Comparison of ENCODE assay signal across 10 cellular contexts in genomic region chr12:16857456-16857923, GRCh38.
DNase-seq lines count a peak whose midpoint lies in the region; ATAC-seq and TF ChIP-seq lines count a peak whose summit lies in the region.
"Had no signal": no experiment of that assay in that cellular context is flagged by ENCODE, and none has a peak within 500 bp of the region (broad histone marks: within the 10 kb centered on the region; RNA-seq: fewer than 3 reads in every experiment).

No MANE protein-coding gene starts in this region.

- H3K27ac ChIP-seq in breast epithelium: no peak overlapping the region
- H3K27ac ChIP-seq: ascending aorta had no signal

- peaks cover under 1% of the 10 kb centered on the region for H3K9me3 Mint-ChIP-seq in activated T-helper 1 cell treated with anti-CD3 and anti-CD28 coated beads, Interleukin-12 subunit alpha, Interleukin-12 subunit beta, Interleukin-2, Interleukin-4 antibody, amounts not matched to agents 30 ng/mL and 10 ng/mL and 1 ng/mL, durations not matched to agents 14 hours and 24 hours and 36 hours

- ATAC-seq in GM19351 (IDR thresholded peaks at IDR 0.05; ENCODE audit: unreplicated experiment): peak; percentile 96
- peak; percentile 95 for ATAC-seq in HG02678 (IDR thresholded peaks at IDR 0.05; ENCODE audit: unreplicated experiment)
- peak; percentile 93 for ATAC-seq in HG03439 (IDR thresholded peaks at IDR 0.05; ENCODE audit: unreplicated experiment)
- no peak for ATAC-seq in Right ventricle myocardium inferior

- no peak overlapping the region for H3K4me3 Mint-ChIP-seq in activated T-helper 1 cell treated with anti-CD3 and anti-CD28 coated beads, Interleukin-12 subunit alpha, Interleukin-12 subunit beta, Interleukin-2, Interleukin-4 antibody, amounts not matched to agents 30 ng/mL and 10 ng/mL and 1 ng/mL, durations not matched to agents 14 hours and 24 hours and 36 hours

- no peaks in the 10 kb centered on the region for H3K27me3 Mint-ChIP-seq in activated T-helper 1 cell treated with anti-CD3 and anti-CD28 coated beads, Interleukin-12 subunit alpha, Interleukin-12 subunit beta, Interleukin-2, Interleukin-4 antibody, amounts not matched to agents 30 ng/mL and 10 ng/mL and 1 ng/mL, durations not matched to agents 14 hours and 24 hours and 36 hours (ENCODE audit: insufficient read depth)

- no peak for TF ChIP-seq CTCF in GM10266 (IDR thresholded peaks at IDR 0.05; ENCODE audit: control insufficient read depth, insufficient read depth, low read depth, missing control alignments)
- no peak for TF ChIP-seq CTCF in breast epithelium (IDR thresholded peaks at IDR 0.05)

- no peaks in the 10 kb centered on the region for H3K36me3 ChIP-seq in breast epithelium
- H3K36me3 ChIP-seq: ascending aorta had no signal

- H3K4me1 Mint-ChIP-seq in activated T-helper 1 cell treated with anti-CD3 and anti-CD28 coated beads, Interleukin-12 subunit alpha, Interleukin-12 subunit beta, Interleukin-2, Interleukin-4 antibody, amounts not matched to agents 30 ng/mL and 10 ng/mL and 1 ng/mL, durations not matched to agents 14 hours and 24 hours and 36 hours (ENCODE audit: low read depth): no peaks in the 10 kb centered on the region

- H3K4me1 ChIP-seq in breast epithelium: no peaks in the 10 kb centered on the region
- H3K4me1 ChIP-seq: ascending aorta had no signal

- DNase-seq in GM10266 (ENCODE audit: extremely low spot score): peak; percentile 39
- DNase-seq in activated T-helper 1 cell treated with anti-CD3 and anti-CD28 coated beads, Interleukin-12 subunit alpha, Interleukin-12 subunit beta, Interleukin-2, Interleukin-4 antibody, amounts not matched to agents 30 ng/mL and 10 ng/mL and 1 ng/mL, durations not matched to agents 14 hours and 24 hours and 36 hours (ENCODE audit: low spot score): no peak
- DNase-seq in Right ventricle myocardium inferior (ENCODE audit: missing footprints): no peak
- DNase-seq in breast epithelium (ENCODE audit: low spot score in 2 of 2): no peak
- no peak for DNase-seq in activated T-cell treated with anti-CD3 and anti-CD28 coated beads, Interleukin-2, amount 50 U/mL, for 1 hour
- DNase-seq: NCI-H1092 had no signal

- H3K27ac Mint-ChIP-seq in activated T-helper 1 cell treated with anti-CD3 and anti-CD28 coated beads, Interleukin-12 subunit alpha, Interleukin-12 subunit beta, Interleukin-2, Interleukin-4 antibody, amounts not matched to agents 30 ng/mL and 10 ng/mL and 1 ng/mL, durations not matched to agents 14 hours and 24 hours and 36 hours: no peak overlapping the region

- no peak for TF ChIP-seq POLR2A in breast epithelium (IDR thresholded peaks at IDR 0.05)

- intact Hi-C loops in activated T-helper 1 cell treated with anti-CD3 and anti-CD28 coated beads, Interleukin-12 subunit alpha, Interleukin-12 subunit beta, Interleukin-2, Interleukin-4 antibody, amounts not matched to agents 30 ng/mL and 10 ng/mL and 1 ng/mL, durations not matched to agents 14 hours and 24 hours and 36 hours (cut with micrococcal nuclease): no loop called here
- intact Hi-C loops in Right ventricle myocardium inferior (cut with DNase I) (no loop called here), breast epithelium (cut with DNase I; ENCODE audit: low total_unique reads) (loop anchor here (5.0 kb wide), 1 partner anchor 945 kb away; the partner anchor contains the start of gene DERA)

- no peaks in the 10 kb centered on the region for H3K36me3 Mint-ChIP-seq in activated T-helper 1 cell treated with anti-CD3 and anti-CD28 coated beads, Interleukin-12 subunit alpha, Interleukin-12 subunit beta, Interleukin-2, Interleukin-4 antibody, amounts not matched to agents 30 ng/mL and 10 ng/mL and 1 ng/mL, durations not matched to agents 14 hours and 24 hours and 36 hours (ENCODE audit: low read depth)

- H3K27me3 ChIP-seq in breast epithelium: no peaks in the 10 kb centered on the region
- H3K27me3 ChIP-seq: ascending aorta had no signal

- no peaks in the 10 kb centered on the region for H3K9me3 ChIP-seq in breast epithelium
- H3K9me3 ChIP-seq: ascending aorta had no signal

- H3K4me3 ChIP-seq in breast epithelium: no peak overlapping the region
- H3K4me3 ChIP-seq: ascending aorta had no signal
